ENCODE assay signal across 12 cellular contexts in the genomic region with DNA sequence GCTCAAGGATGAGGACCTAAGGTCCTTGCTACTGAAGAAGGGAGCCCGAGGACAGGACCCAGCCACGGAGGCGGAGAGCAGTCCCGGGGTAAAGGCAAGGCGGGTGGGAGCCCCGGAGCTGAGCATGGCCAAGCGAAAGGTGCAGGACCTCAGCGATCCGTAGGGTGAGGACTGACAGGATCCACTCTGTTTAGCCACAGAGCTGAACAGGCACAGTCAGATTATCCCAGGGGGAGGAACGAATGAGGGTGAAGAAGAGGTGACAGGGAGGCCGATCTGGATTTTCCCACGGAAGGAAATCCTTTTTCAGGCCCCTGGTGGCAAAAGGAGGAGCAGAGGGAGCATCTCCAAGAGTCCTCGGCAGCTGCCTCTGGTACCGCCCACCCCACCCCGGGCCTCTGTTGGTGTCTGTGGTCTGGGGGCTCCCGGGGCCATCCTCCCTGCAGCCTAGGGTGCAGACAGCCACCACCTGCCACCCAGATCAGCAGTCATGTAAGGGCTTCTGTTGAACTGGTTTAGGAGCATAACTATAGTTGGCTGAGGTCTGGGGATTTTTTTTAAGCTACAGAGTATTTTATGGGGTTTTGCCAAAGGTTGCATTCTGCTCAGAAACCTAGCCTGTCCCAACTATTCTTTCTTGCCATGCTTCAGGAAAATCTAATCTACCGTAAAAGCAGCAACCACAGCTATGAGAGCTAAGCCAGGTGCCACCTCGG. TPM values are rescaled to one million over a fixed set of nuclear protein-coding genes. Genes with fewer than 3 reads are reported as not detected.
A peak's percentile ranks its signal among the peaks of the same experiment; 100 is the strongest.
DNase-seq lines count a peak whose midpoint lies in the region; ATAC-seq, FAIRE-seq and TF ChIP-seq lines count a peak whose summit lies in the region.
"Had no signal": no experiment of that assay in that cellular context is flagged by ENCODE, and none has a peak within 500 bp of the region (broad histone marks: within the 10 kb centered on the region; RNA-seq: fewer than 3 reads in every experiment).

No MANE protein-coding gene starts in this region.

- H3K9me3 Mint-ChIP-seq in natural killer cell: no peaks in the 10 kb centered on the region

- no peaks in the 10 kb centered on the region for H3K27me3 Mint-ChIP-seq in natural killer cell (ENCODE audit: low read depth in 2 of 2)

- POLR2A ChIA-PET in HEK293T (lab: Yijun Ruan, JAX): interaction anchor here (1.7 kb wide), 2 partner anchors 193 to 317 kb away, joined by 4 to 6 read pairs; a partner anchor contains a TSS

- H3K36me3 Mint-ChIP-seq in natural killer cell: no peaks in the 10 kb centered on the region

- H3K4me1 Mint-ChIP-seq in natural killer cell: peaks cover 73 to 80% of the 10 kb centered on the region in 2 donors

- FAIRE-seq in RCC 7860 (lab: Jason Lieb, UNC): no peak
- FAIRE-seq: frontal cortex had no signal

- no peaks in the 10 kb centered on the region for H3K27me3 ChIP-seq in BLaER1
- H3K27me3 ChIP-seq in H7 (ENCODE audit: control insufficient read depth, insufficient read depth, low read length): no peaks in the 10 kb centered on the region

- in situ Hi-C loops in astrocyte of the cerebellum (cut with HindIII; ENCODE audit: low sequenced_read_pairs): loop anchor here (25.0 kb wide), 1 partner anchor 527 kb away; a partner anchor contains a TSS

- peak overlapping the region; percentile 70 for H3K4me2 ChIP-seq in BLaER1

- H3K9me3 ChIP-seq in BLaER1: peaks cover 18% of the 10 kb centered on the region

- CTCF ChIA-PET in HEK293T (lab: Yijun Ruan, JAX): interaction anchor here (0.8 to 2.6 kb wide), 4 partner anchors 9 to 19 kb away, joined by 4 to 10 read pairs (median 6); no protein-coding TSS in a partner anchor

- DNase-seq in H7 (peak; percentile 77), astrocyte of the cerebellum (ENCODE audit: low read depth) (peak; percentile 22), natural killer cell (peak; percentile 55), RCC 7860 (ENCODE audit: low spot score) (no peak), coronary artery (ENCODE audit: low spot score) (no peak), HEK293T (ENCODE audit: extremely low spot score) (no peak)
- DNase-seq: COR-L47, left ventricle myocardium superior, retina had no signal

- no peak for TF ChIP-seq CTCF in astrocyte of the cerebellum (IDR thresholded peaks at IDR 0.05; ENCODE audit: low read depth, low read length, missing control alignments)
- TF ChIP-seq CTCF in natural killer cell (IDR thresholded peaks at IDR 0.05): no peak
- no peak for TF ChIP-seq CTCF in coronary artery (IDR thresholded peaks at IDR 0.05)

- H3K27ac ChIP-seq in BLaER1 (peak overlapping the region; percentile 55), coronary artery (no peak overlapping the region)

- intact Hi-C loops in natural killer cell (cut with micrococcal nuclease): loop anchor here (1.0 to 10.0 kb wide), 4 partner anchors 15 to 725 kb away; a partner anchor contains a TSS

- H4K20me1 ChIP-seq in BLaER1: no peaks in the 10 kb centered on the region

- ATAC-seq in natural killer cell (peak; percentile 54 to 72 (median 70)), GM19035 (IDR thresholded peaks at IDR 0.05; ENCODE audit: unreplicated experiment) (no peak)
- ATAC-seq: left ventricle myocardium superior had no signal

- peak overlapping the region; percentile 81 for H3K4me3 Mint-ChIP-seq in natural killer cell

- H3K4me1 ChIP-seq in BLaER1: peaks cover 52% of the 10 kb centered on the region

- H3K4me3 ChIP-seq in BLaER1: no peak overlapping the region
- no peak overlapping the region for H3K4me3 ChIP-seq in H7 (ENCODE audit: insufficient read depth, low read depth, low read length)
- H3K4me3 ChIP-seq in astrocyte of the cerebellum (ENCODE audit: low read depth, low read length): no peak overlapping the region
- no peak overlapping the region for H3K4me3 ChIP-seq in coronary artery

- H3K27ac Mint-ChIP-seq in natural killer cell: peak overlapping the region; percentile 92 to 96

- H3K36me3 ChIP-seq in BLaER1 (no peaks in the 10 kb centered on the region), H7 (replicated peaks; ENCODE audit: control insufficient read depth, insufficient read depth, low read length) (no peaks in the 10 kb centered on the region)

- H3K9ac ChIP-seq in BLaER1: peak overlapping the region; percentile 58; the same call in 1 of the 2 replicates

TF ChIP-seq in HEK293T, 16 proteins besides CTCF, POLR2A, EP300 and RAD21:
- TF ChIP-seq LEF1 (IDR thresholded peaks at IDR 0.05; ENCODE audit: borderline replicate concordance): no peak

RNA-seq across cellular contexts. Expression of a gene that starts 32.3 kb away (rescaled TPM):
- 82.6 and 97.1 TPM in 2 replicates for total RNA-seq in H7 (2014; rRNA removed; shearing (Covaris generic))
- total RNA-seq in natural killer cell: 100 to 1,000 TPM; 161 to 179 (median 178) TPM

Comparison
In these comparisons a context has a peak if more than half of its experiments do, and no peak if none do; other contexts are left out.
1. DNase-seq: peak in H7 (single experiment), astrocyte of the cerebellum (single experiment) and natural killer cell (single experiment); none in RCC 7860 (single experiment), coronary artery (single experiment) and HEK293T (single experiment).